ENCODE assay signal across 31 cellular contexts in genomic region chr11:27995082-27995481, GRCh38.
DNase-seq lines count a peak whose midpoint lies in the region; ATAC-seq and TF ChIP-seq lines count a peak whose summit lies in the region.
"Had no signal": no experiment of that assay in that cellular context is flagged by ENCODE, and none has a peak within 500 bp of the region (broad histone marks: within the 10 kb centered on the region; RNA-seq: fewer than 3 reads in every experiment).

No MANE protein-coding gene starts in this region.

- intact Hi-C loops in activated CD4-positive, alpha-beta T cell treated with anti-CD3 and anti-CD28 coated beads, Interleukin-2, amount 10 ng/mL, durations not matched to agents 24 days and 14 days (cut with micrococcal nuclease): no loop called here

- POLR2A ChIA-PET in T-cell (lab: Charles Lee): no interaction called here

- H3K36me3 Mint-ChIP-seq in T-cell (no peaks in the 10 kb centered on the region), T-helper 17 cell (ENCODE audit: low read depth) (no peaks in the 10 kb centered on the region)
- no peaks in the 10 kb centered on the region for H3K36me3 Mint-ChIP-seq in activated CD4-positive, alpha-beta T cell treated with anti-CD3 and anti-CD28 coated beads, Interleukin-2, amount 10 ng/mL, durations not matched to agents 24 days and 14 days (ENCODE audit: low read depth)
- H3K36me3 Mint-ChIP-seq: activated naive CD4-positive, alpha-beta T cell treated with anti-CD3 and anti-CD28 coated beads, Interleukin-2, amount 50 U/mL, for 24 hours; naive thymus-derived CD4-positive, alpha-beta T cell had no signal

- no peak overlapping the region for H3K4me3 Mint-ChIP-seq in T-cell
- H3K4me3 Mint-ChIP-seq in T-helper 17 cell: no peak overlapping the region
- no peak overlapping the region for H3K4me3 Mint-ChIP-seq in activated CD4-positive, alpha-beta T cell treated with anti-CD3 and anti-CD28 coated beads, Interleukin-2, amount 10 ng/mL, durations not matched to agents 24 days and 14 days
- H3K4me3 Mint-ChIP-seq: activated CD4-positive, alpha-beta memory T cell treated with anti-CD3 and anti-CD28 coated beads, Interleukin-2, amount 10 ng/mL, durations not matched to agents 7 days and 5 days; activated naive CD4-positive, alpha-beta T cell treated with anti-CD3 and anti-CD28 coated beads, Interleukin-2, amount 50 U/mL, for 24 hours; naive thymus-derived CD4-positive, alpha-beta T cell had no signal

- H3K27ac Mint-ChIP-seq in T-cell: no peak overlapping the region
- H3K27ac Mint-ChIP-seq in T-helper 17 cell: no peak overlapping the region
- H3K27ac Mint-ChIP-seq in activated CD4-positive, alpha-beta T cell treated with anti-CD3 and anti-CD28 coated beads, Interleukin-2, amount 10 ng/mL, durations not matched to agents 24 days and 14 days: no peak overlapping the region
- H3K27ac Mint-ChIP-seq: activated CD4-positive, alpha-beta memory T cell treated with anti-CD3 and anti-CD28 coated beads, Interleukin-2, amount 10 ng/mL, durations not matched to agents 7 days and 5 days; activated naive CD4-positive, alpha-beta T cell treated with anti-CD3 and anti-CD28 coated beads, Interleukin-2, amount 50 U/mL, for 24 hours; naive thymus-derived CD4-positive, alpha-beta T cell had no signal

- TF ChIP-seq CTCF in cardiac fibroblast (IDR thresholded peaks at IDR 0.05; ENCODE audit: low read depth, low read length): no peak

- H3K9me3 ChIP-seq in T-helper 17 cell (ENCODE audit: control insufficient read depth, low read length, poor library complexity, severe bottlenecking): no peaks in the 10 kb centered on the region
- H3K9me3 ChIP-seq: MG63 had no signal

- H3K4me3 ChIP-seq in cardiac fibroblast (replicated peaks in 1 of 2; ENCODE audit: low read depth in 2 of 2, low read length in 2 of 2): no peak overlapping the region
- H3K4me3 ChIP-seq: colonic mucosa, heart left ventricle, MG63, sigmoid colon, tibial nerve had no signal

- H3K4me1 Mint-ChIP-seq in T-cell (peaks cover 0 to 3% (median 0%) of the 10 kb centered on the region in 3 donors), T-helper 17 cell (no peaks in the 10 kb centered on the region)
- no peaks in the 10 kb centered on the region for H3K4me1 Mint-ChIP-seq in activated CD4-positive, alpha-beta T cell treated with anti-CD3 and anti-CD28 coated beads, Interleukin-2, amount 10 ng/mL, durations not matched to agents 24 days and 14 days
- H3K4me1 Mint-ChIP-seq: activated CD4-positive, alpha-beta memory T cell treated with anti-CD3 and anti-CD28 coated beads, Interleukin-2, amount 10 ng/mL, durations not matched to agents 7 days and 5 days; activated naive CD4-positive, alpha-beta T cell treated with anti-CD3 and anti-CD28 coated beads, Interleukin-2, amount 50 U/mL, for 24 hours had no signal

- DNase-seq in EH (ENCODE audit: low read depth) (peak; percentile 60), LHCN-M2 (ENCODE audit: low read depth) (peak; percentile 31), cardiac fibroblast (ENCODE audit: low read depth in 2 of 2) (peak; percentile 49 to 88), iris pigment epithelial cell (ENCODE audit: low read depth) (peak; percentile 89), T-cell (no peak), activated T-cell treated with anti-CD3 and anti-CD28 coated beads for 4 hours (no peak), T-helper 17 cell (no peak)
- no peak for DNase-seq in activated CD4-positive, alpha-beta T cell treated with anti-CD3 and anti-CD28 coated beads, Interleukin-2, amount 10 ng/mL, durations not matched to agents 24 days and 14 days
- DNase-seq: activated CD4-positive, alpha-beta memory T cell treated with anti-CD3 and anti-CD28 coated beads, Interleukin-2, amount 10 ng/mL, durations not matched to agents 7 days and 5 days; activated CD8-positive, alpha-beta memory T cell treated with anti-CD3 and anti-CD28 coated beads, Interleukin-2, amount 50 U/mL, for 4 hours; C1 segment of cervical spinal cord; colonic mucosa; effector CD4-positive, alpha-beta T cell; foreskin melanocyte; GF-D8; heart left ventricle; KBM-7; kidney glomerular epithelial cell; MG63; naive thymus-derived CD4-positive, alpha-beta T cell; NCI-H1930; NCI-H526 treated with DMSO at 0.1 percent for 48 hours; NK-92 treated with Interleukin-12 subunit alpha and Interleukin-12 subunit beta, amount 100 ng/mL, for 24 hours; Right ventricle myocardium superior; sigmoid colon; stimulated activated CD4-positive, alpha-beta T cell treated with anti-CD3 and anti-CD28 coated beads, Interleukin-4, amount 100 ng/mL, for 4 hours; T-helper 2 cell had no signal

- CTCF ChIA-PET in T-cell (lab: Charles Lee): no interaction called here

- H3K27me3 Mint-ChIP-seq in T-cell: no peaks in the 10 kb centered on the region
- peaks cover 4% of the 10 kb centered on the region for H3K27me3 Mint-ChIP-seq in T-helper 17 cell
- H3K27me3 Mint-ChIP-seq in activated CD4-positive, alpha-beta T cell treated with anti-CD3 and anti-CD28 coated beads, Interleukin-2, amount 10 ng/mL, durations not matched to agents 24 days and 14 days: no peaks in the 10 kb centered on the region
- H3K27me3 Mint-ChIP-seq: activated CD4-positive, alpha-beta memory T cell treated with anti-CD3 and anti-CD28 coated beads, Interleukin-2, amount 10 ng/mL, durations not matched to agents 7 days and 5 days; activated naive CD4-positive, alpha-beta T cell treated with anti-CD3 and anti-CD28 coated beads, Interleukin-2, amount 50 U/mL, for 24 hours; naive thymus-derived CD4-positive, alpha-beta T cell had no signal

- peaks cover 0 to 13% (median 12%) of the 10 kb centered on the region in 3 donors for H3K9me3 Mint-ChIP-seq in T-cell
- H3K9me3 Mint-ChIP-seq in activated CD4-positive, alpha-beta T cell treated with anti-CD3 and anti-CD28 coated beads, Interleukin-2, amount 10 ng/mL, durations not matched to agents 24 days and 14 days: peaks cover 10% of the 10 kb centered on the region
- H3K9me3 Mint-ChIP-seq: activated naive CD4-positive, alpha-beta T cell treated with anti-CD3 and anti-CD28 coated beads, Interleukin-2, amount 50 U/mL, for 24 hours had no signal

- no peak for ATAC-seq in T-cell (replicated peaks in 1 of 4)
- no peak for ATAC-seq in T-helper 17 cell
- ATAC-seq: activated CD4-positive, CD25-positive, alpha-beta regulatory T cell treated with anti-CD3 and anti-CD28 coated beads, Interleukin-2, amount 50 U/mL, for 24 hours; heart left ventricle; naive thymus-derived CD4-positive, alpha-beta T cell; SK-N-SH treated with all-trans-retinoic acid at 6 μM for 48 hours had no signal

Comparison
In these comparisons a context has a peak if more than half of its experiments do, and no peak if none do; other contexts are left out.
1. DNase-seq: peak in EH (single experiment), LHCN-M2 (single experiment), cardiac fibroblast (2 of 2) and iris pigment epithelial cell (single experiment); none in T-cell (0 of 34), activated T-cell treated with anti-CD3 and anti-CD28 coated beads for 4 hours (single experiment), T-helper 17 cell (0 of 3) and activated CD4-positive, alpha-beta T cell treated with anti-CD3 and anti-CD28 coated beads, Interleukin-2, amount 10 ng/mL, durations not matched to agents 24 days and 14 days (single experiment).